In genomic region chr4:82753725-82754410, GRCh38 we compare ENCODE assay signal across 10 cellular contexts. TPM values are rescaled to one million over a fixed set of nuclear protein-coding genes. Genes with fewer than 3 reads are reported as not detected.
DNase-seq lines count a peak whose midpoint lies in the region; ATAC-seq and TF ChIP-seq lines count a peak whose summit lies in the region.
"Had no signal": no experiment of that assay in that cellular context is flagged by ENCODE, and none has a peak within 500 bp of the region (broad histone marks: within the 10 kb centered on the region; RNA-seq: fewer than 3 reads in every experiment).

No MANE protein-coding gene starts in this region.

- no peak overlapping the region for H3K4me3 ChIP-seq in cardiac muscle cell

- H3K9me3 ChIP-seq in cardiac muscle cell (ENCODE audit: low read depth): no peaks in the 10 kb centered on the region

- H3K27me3 ChIP-seq in cardiac muscle cell: no peaks in the 10 kb centered on the region

- no peaks in the 10 kb centered on the region for H3K36me3 ChIP-seq in cardiac muscle cell

- no peak for ATAC-seq in HG02571 (IDR thresholded peaks at IDR 0.05; ENCODE audit: unreplicated experiment)
- ATAC-seq in GM18909 (IDR thresholded peaks at IDR 0.05; ENCODE audit: poor library complexity, unreplicated experiment): no peak

- H3K4me1 ChIP-seq in cardiac muscle cell (ENCODE audit: low read depth): peaks cover 20% of the 10 kb centered on the region

- peak overlapping the region; percentile 86 for H3K27ac ChIP-seq in angular gyrus (ENCODE audit: low read depth, low read length)
- H3K27ac ChIP-seq in cardiac muscle cell: peak overlapping the region; percentile 40

- no peak for TF ChIP-seq CTCF in cardiac muscle cell (IDR thresholded peaks at IDR 0.05; ENCODE audit: low read depth, low read length)

- peak; percentile 63 for DNase-seq in DMS 273 treated with DMSO at 0.1 percent for 48 hours (lab: John Stamatoyannopoulos, UW)
- no peak for DNase-seq in cardiac muscle cell (ENCODE audit: low read depth in 1 of 2, low spot score in 1 of 2)
- DNase-seq in retina: peak; percentile 33
- DNase-seq in SK-N-DZ (ENCODE audit: low spot score): no peak
- DNase-seq in SIG-M5 (lab: John Stamatoyannopoulos, UW): no peak
- DNase-seq: NCI-H1930 had no signal

RNA-seq across cellular contexts. Expression of gene SCD5, which starts 44.7 kb away (rescaled TPM):
- 4.7 and 7.4 TPM in 2 replicates for total RNA-seq in cardiac muscle cell
- polyA plus RNA-seq in cardiac muscle cell: 1.5 and 3.7 TPM in 2 replicates
- 23.7 and 24.8 TPM in 2 replicates for polyA plus RNA-seq in SK-N-DZ (2014; cell fraction: cytosol; rRNA removed)
- 4.3 and 6.6 TPM in 2 replicates for polyA plus RNA-seq in SK-N-DZ (2014; cell fraction: nucleus; rRNA removed)
- total RNA-seq: B cell had no signal

Comparison
In these comparisons a context has a peak if more than half of its experiments do, and no peak if none do; other contexts are left out.
1. DNase-seq: peak in DMS 273 treated with DMSO at 0.1 percent for 48 hours (single experiment) and retina (single experiment); none in cardiac muscle cell (0 of 2), SK-N-DZ (single experiment) and SIG-M5 (single experiment).